1 cellular context compared by ENCODE assay signal in the genomic region with DNA sequence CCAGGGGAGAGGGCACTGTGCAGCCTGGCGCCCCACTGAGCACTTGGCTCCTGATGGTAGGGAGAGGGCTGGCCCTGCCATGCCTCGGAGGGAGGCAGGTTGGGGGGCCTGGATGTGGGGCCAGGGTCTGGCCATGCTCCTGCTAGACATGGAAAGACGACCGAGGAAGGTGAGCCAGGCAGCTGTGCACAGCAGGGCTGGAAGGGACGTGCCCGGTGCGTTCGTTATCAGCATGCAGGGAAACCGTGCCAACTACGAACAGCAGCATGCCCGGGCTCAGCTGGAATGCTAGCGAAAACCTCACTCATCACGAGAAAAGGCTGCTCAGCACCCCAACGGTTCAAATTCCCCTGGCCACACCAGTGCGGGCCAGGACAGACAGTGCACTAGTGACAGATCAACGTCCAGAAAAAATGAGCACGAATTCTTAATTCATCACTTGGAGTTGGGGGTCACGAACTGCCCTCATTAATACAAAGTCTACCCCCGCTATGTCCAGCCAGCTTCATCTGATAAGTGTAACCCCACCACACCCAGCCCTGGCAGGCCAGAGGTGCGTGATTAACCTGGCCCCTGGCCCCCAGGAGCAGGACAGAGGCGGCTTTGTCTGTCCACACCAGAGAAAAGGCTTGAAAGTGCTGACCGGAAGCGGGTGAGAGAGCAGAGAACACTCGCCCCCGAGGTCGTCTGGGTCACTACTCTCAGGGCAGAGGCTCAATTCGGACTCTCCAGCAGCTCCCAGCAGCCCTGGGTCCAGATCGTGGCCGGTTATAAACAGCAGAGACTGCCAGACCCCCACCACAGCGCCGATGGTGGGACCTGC.
A peak's percentile ranks its signal among the peaks of the same experiment; 100 is the strongest.
TF ChIP-seq lines count a peak whose summit lies in the region.

No MANE protein-coding gene starts in this region.

TF ChIP-seq in HepG2, 621 proteins besides CTCF, POLR2A, EP300 and RAD21 (continued from another document and continues in another):
- no peak for TF ChIP-seq ZFP82 (CRISPR knock-in tag; IDR thresholded peaks at IDR 0.05; ENCODE audit: borderline replicate concordance)
- TF ChIP-seq, protein P1, sequence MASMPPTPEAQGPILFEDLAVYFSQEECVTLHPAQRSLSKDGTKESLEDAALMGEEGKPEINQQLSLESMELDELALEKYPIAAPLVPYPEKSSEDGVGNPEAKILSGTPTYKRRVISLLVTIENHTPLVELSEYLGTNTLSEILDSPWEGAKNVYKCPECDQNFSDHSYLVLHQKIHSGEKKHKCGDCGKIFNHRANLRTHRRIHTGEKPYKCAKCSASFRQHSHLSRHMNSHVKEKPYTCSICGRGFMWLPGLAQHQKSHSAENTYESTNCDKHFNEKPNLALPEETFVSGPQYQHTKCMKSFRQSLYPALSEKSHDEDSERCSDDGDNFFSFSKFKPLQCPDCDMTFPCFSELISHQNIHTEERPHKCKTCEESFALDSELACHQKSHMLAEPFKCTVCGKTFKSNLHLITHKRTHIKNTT (CRISPR knock-in tag; IDR thresholded peaks at IDR 0.05), result no peak
- peak; percentile 67 for TF ChIP-seq FOXA3 (CRISPR knock-in tag; IDR thresholded peaks at IDR 0.05)
- peak; percentile 27; the same call in 1 of the 2 replicates for TF ChIP-seq TBX3 (IDR thresholded peaks at IDR 0.05; ENCODE audit: borderline replicate concordance)
- no peak; the same call in 1 of the 2 replicates for TF ChIP-seq ZNF431 (CRISPR knock-in tag; IDR thresholded peaks at IDR 0.05; ENCODE audit: borderline replicate concordance, low read depth)
- TF ChIP-seq ZSCAN25 (CRISPR knock-in tag; IDR thresholded peaks at IDR 0.05), result 0 out of 2 replicates have a peak, but pooled peaks have one; percentile 32
- peak; percentile 89 for TF ChIP-seq DPF2 (CRISPR knock-in tag; IDR thresholded peaks at IDR 0.05; ENCODE audit: borderline replicate concordance, low read depth)
- TF ChIP-seq, protein P2, sequence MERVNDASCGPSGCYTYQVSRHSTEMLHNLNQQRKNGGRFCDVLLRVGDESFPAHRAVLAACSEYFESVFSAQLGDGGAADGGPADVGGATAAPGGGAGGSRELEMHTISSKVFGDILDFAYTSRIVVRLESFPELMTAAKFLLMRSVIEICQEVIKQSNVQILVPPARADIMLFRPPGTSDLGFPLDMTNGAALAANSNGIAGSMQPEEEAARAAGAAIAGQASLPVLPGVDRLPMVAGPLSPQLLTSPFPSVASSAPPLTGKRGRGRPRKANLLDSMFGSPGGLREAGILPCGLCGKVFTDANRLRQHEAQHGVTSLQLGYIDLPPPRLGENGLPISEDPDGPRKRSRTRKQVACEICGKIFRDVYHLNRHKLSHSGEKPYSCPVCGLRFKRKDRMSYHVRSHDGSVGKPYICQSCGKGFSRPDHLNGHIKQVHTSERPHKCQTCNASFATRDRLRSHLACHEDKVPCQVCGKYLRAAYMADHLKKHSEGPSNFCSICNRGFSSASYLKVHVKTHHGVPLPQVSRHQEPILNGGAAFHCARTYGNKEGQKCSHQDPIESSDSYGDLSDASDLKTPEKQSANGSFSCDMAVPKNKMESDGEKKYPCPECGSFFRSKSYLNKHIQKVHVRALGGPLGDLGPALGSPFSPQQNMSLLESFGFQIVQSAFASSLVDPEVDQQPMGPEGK (CRISPR knock-in tag; IDR thresholded peaks at IDR 0.05), result peak; percentile 99
- TF ChIP-seq GABPB1 (CRISPR knock-in tag; IDR thresholded peaks at IDR 0.05), result peak; percentile 81
- TF ChIP-seq, protein P3, sequence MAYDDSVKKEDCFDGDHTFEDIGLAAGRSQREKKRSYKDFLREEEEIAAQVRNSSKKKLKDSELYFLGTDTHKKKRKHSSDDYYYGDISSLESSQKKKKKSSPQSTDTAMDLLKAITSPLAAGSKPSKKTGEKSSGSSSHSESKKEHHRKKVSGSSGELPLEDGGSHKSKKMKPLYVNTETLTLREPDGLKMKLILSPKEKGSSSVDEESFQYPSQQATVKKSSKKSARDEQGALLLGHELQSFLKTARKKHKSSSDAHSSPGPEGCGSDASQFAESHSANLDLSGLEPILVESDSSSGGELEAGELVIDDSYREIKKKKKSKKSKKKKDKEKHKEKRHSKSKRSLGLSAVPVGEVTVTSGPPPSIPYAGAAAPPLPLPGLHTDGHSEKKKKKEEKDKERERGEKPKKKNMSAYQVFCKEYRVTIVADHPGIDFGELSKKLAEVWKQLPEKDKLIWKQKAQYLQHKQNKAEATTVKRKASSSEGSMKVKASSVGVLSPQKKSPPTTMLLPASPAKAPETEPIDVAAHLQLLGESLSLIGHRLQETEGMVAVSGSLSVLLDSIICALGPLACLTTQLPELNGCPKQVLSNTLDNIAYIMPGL (CRISPR knock-in tag; IDR thresholded peaks at IDR 0.05; ENCODE audit: borderline replicate concordance in 1 of 2, low read depth in 1 of 2), result peak; percentile 45 to 49; a peak in 2 of 4 replicates
- peak; percentile 75; the same call in 1 of the 2 replicates for TF ChIP-seq NFKBIZ (CRISPR knock-in tag; IDR thresholded peaks at IDR 0.05)
- TF ChIP-seq ZNF557 (CRISPR knock-in tag; IDR thresholded peaks at IDR 0.05), result no peak
- TF ChIP-seq ZNF253 (CRISPR knock-in tag; IDR thresholded peaks at IDR 0.05; ENCODE audit: borderline replicate concordance), result no peak
- TF ChIP-seq SMARCE1 (IDR thresholded peaks at IDR 0.05; ENCODE audit: borderline replicate concordance), result no peak
- no peak for TF ChIP-seq WIZ (CRISPR knock-in tag; IDR thresholded peaks at IDR 0.05)
- TF ChIP-seq, protein P4, sequence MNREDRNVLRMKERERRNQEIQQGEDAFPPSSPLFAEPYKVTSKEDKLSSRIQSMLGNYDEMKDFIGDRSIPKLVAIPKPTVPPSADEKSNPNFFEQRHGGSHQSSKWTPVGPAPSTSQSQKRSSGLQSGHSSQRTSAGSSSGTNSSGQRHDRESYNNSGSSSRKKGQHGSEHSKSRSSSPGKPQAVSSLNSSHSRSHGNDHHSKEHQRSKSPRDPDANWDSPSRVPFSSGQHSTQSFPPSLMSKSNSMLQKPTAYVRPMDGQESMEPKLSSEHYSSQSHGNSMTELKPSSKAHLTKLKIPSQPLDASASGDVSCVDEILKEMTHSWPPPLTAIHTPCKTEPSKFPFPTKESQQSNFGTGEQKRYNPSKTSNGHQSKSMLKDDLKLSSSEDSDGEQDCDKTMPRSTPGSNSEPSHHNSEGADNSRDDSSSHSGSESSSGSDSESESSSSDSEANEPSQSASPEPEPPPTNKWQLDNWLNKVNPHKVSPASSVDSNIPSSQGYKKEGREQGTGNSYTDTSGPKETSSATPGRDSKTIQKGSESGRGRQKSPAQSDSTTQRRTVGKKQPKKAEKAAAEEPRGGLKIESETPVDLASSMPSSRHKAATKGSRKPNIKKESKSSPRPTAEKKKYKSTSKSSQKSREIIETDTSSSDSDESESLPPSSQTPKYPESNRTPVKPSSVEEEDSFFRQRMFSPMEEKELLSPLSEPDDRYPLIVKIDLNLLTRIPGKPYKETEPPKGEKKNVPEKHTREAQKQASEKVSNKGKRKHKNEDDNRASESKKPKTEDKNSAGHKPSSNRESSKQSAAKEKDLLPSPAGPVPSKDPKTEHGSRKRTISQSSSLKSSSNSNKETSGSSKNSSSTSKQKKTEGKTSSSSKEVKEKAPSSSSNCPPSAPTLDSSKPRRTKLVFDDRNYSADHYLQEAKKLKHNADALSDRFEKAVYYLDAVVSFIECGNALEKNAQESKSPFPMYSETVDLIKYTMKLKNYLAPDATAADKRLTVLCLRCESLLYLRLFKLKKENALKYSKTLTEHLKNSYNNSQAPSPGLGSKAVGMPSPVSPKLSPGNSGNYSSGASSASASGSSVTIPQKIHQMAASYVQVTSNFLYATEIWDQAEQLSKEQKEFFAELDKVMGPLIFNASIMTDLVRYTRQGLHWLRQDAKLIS (CRISPR knock-in tag; IDR thresholded peaks at IDR 0.05), result no peak
- TF ChIP-seq TOPORS (CRISPR knock-in tag; IDR thresholded peaks at IDR 0.05), result 0 out of 2 replicates have a peak, but pooled peaks have one; percentile 78
- TF ChIP-seq, protein P5, sequence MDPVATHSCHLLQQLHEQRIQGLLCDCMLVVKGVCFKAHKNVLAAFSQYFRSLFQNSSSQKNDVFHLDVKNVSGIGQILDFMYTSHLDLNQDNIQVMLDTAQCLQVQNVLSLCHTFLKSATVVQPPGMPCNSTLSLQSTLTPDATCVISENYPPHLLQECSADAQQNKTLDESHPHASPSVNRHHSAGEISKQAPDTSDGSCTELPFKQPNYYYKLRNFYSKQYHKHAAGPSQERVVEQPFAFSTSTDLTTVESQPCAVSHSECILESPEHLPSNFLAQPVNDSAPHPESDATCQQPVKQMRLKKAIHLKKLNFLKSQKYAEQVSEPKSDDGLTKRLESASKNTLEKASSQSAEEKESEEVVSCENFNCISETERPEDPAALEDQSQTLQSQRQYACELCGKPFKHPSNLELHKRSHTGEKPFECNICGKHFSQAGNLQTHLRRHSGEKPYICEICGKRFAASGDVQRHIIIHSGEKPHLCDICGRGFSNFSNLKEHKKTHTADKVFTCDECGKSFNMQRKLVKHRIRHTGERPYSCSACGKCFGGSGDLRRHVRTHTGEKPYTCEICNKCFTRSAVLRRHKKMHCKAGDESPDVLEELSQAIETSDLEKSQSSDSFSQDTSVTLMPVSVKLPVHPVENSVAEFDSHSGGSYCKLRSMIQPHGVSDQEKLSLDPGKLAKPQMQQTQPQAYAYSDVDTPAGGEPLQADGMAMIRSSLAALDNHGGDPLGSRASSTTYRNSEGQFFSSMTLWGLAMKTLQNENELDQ (CRISPR knock-in tag; IDR thresholded peaks at IDR 0.05; ENCODE audit: borderline replicate concordance), result no peak
- no peak for TF ChIP-seq NRL (CRISPR knock-in tag; IDR thresholded peaks at IDR 0.05; ENCODE audit: borderline replicate concordance)
- TF ChIP-seq ZNF678 (CRISPR knock-in tag; IDR thresholded peaks at IDR 0.05), result no peak; the same call in 1 of the 2 replicates
- peak; percentile 97 for TF ChIP-seq ZNF121 (CRISPR knock-in tag; IDR thresholded peaks at IDR 0.05)
- TF ChIP-seq, protein P6, sequence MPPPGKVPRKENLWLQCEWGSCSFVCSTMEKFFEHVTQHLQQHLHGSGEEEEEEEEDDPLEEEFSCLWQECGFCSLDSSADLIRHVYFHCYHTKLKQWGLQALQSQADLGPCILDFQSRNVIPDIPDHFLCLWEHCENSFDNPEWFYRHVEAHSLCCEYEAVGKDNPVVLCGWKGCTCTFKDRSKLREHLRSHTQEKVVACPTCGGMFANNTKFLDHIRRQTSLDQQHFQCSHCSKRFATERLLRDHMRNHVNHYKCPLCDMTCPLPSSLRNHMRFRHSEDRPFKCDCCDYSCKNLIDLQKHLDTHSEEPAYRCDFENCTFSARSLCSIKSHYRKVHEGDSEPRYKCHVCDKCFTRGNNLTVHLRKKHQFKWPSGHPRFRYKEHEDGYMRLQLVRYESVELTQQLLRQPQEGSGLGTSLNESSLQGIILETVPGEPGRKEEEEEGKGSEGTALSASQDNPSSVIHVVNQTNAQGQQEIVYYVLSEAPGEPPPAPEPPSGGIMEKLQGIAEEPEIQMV (CRISPR knock-in tag; IDR thresholded peaks at IDR 0.05; ENCODE audit: low read depth), result 0 out of 2 replicates have a peak, but pooled peaks have one; percentile 60
- TF ChIP-seq, protein P7, sequence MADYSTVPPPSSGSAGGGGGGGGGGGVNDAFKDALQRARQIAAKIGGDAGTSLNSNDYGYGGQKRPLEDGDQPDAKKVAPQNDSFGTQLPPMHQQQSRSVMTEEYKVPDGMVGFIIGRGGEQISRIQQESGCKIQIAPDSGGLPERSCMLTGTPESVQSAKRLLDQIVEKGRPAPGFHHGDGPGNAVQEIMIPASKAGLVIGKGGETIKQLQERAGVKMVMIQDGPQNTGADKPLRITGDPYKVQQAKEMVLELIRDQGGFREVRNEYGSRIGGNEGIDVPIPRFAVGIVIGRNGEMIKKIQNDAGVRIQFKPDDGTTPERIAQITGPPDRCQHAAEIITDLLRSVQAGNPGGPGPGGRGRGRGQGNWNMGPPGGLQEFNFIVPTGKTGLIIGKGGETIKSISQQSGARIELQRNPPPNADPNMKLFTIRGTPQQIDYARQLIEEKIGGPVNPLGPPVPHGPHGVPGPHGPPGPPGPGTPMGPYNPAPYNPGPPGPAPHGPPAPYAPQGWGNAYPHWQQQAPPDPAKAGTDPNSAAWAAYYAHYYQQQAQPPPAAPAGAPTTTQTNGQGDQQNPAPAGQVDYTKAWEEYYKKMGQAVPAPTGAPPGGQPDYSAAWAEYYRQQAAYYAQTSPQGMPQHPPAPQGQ (CRISPR knock-in tag; IDR thresholded peaks at IDR 0.05; ENCODE audit: borderline replicate concordance), result no peak
- TF ChIP-seq KDM5B (CRISPR knock-in tag; IDR thresholded peaks at IDR 0.05; ENCODE audit: borderline replicate concordance), result peak; percentile 67; the same call in 1 of the 2 replicates
- TF ChIP-seq, protein P8, sequence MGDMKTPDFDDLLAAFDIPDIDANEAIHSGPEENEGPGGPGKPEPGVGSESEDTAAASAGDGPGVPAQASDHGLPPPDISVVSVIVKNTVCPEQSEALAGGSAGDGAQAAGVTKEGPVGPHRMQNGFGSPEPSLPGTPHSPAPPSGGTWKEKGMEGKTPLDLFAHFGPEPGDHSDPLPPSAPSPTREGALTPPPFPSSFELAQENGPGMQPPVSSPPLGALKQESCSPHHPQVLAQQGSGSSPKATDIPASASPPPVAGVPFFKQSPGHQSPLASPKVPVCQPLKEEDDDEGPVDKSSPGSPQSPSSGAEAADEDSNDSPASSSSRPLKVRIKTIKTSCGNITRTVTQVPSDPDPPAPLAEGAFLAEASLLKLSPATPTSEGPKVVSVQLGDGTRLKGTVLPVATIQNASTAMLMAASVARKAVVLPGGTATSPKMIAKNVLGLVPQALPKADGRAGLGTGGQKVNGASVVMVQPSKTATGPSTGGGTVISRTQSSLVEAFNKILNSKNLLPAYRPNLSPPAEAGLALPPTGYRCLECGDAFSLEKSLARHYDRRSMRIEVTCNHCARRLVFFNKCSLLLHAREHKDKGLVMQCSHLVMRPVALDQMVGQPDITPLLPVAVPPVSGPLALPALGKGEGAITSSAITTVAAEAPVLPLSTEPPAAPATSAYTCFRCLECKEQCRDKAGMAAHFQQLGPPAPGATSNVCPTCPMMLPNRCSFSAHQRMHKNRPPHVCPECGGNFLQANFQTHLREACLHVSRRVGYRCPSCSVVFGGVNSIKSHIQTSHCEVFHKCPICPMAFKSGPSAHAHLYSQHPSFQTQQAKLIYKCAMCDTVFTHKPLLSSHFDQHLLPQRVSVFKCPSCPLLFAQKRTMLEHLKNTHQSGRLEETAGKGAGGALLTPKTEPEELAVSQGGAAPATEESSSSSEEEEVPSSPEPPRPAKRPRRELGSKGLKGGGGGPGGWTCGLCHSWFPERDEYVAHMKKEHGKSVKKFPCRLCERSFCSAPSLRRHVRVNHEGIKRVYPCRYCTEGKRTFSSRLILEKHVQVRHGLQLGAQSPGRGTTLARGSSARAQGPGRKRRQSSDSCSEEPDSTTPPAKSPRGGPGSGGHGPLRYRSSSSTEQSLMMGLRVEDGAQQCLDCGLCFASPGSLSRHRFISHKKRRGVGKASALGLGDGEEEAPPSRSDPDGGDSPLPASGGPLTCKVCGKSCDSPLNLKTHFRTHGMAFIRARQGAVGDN (CRISPR knock-in tag; IDR thresholded peaks at IDR 0.05), result peak; percentile 71
- no peak for TF ChIP-seq ZNF782 (CRISPR knock-in tag; IDR thresholded peaks at IDR 0.05; ENCODE audit: borderline replicate concordance)
- TF ChIP-seq, protein P9, sequence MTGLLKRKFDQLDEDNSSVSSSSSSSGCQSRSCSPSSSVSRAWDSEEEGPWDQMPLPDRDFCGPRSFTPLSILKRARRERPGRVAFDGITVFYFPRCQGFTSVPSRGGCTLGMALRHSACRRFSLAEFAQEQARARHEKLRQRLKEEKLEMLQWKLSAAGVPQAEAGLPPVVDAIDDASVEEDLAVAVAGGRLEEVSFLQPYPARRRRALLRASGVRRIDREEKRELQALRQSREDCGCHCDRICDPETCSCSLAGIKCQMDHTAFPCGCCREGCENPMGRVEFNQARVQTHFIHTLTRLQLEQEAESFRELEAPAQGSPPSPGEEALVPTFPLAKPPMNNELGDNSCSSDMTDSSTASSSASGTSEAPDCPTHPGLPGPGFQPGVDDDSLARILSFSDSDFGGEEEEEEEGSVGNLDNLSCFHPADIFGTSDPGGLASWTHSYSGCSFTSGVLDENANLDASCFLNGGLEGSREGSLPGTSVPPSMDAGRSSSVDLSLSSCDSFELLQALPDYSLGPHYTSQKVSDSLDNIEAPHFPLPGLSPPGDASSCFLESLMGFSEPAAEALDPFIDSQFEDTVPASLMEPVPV (CRISPR knock-in tag; IDR thresholded peaks at IDR 0.05), result peak; percentile 50; the same call in 1 of the 2 replicates
